In genomic region chr6:155290491-155290890, GRCh38 we compare ENCODE assay signal across 36 cellular contexts. TPM values are rescaled to one million over a fixed set of nuclear protein-coding genes. Genes with fewer than 3 reads are reported as not detected.
"Had no signal": no experiment of that assay in that cellular context is flagged by ENCODE, and none has a peak within 500 bp of the region (broad histone marks: within the 10 kb centered on the region; RNA-seq: fewer than 3 reads in every experiment).

No MANE protein-coding gene starts in this region.

- H3K27ac ChIP-seq: adrenal gland, ascending aorta, cardiac muscle cell, VCaP had no signal

- ATAC-seq: activated CD8-positive, alpha-beta T cell treated with anti-CD3 and anti-CD28 coated beads for 36 hours; activated naive CD4-positive, alpha-beta T cell treated with anti-CD3 and anti-CD28 coated beads, Interleukin-2, amount 50 U/mL, for 72 hours; T-cell; T-helper 17 cell had no signal

- DNase-seq: activated B cell treated with CpG ODN at 0.5 μM for 24 hours; activated CD4-positive, alpha-beta memory T cell treated with anti-CD3 and anti-CD28 coated beads for 36 hours; activated CD4-positive, alpha-beta T cell treated with anti-CD3 and anti-CD28 coated beads for 4 hours; activated CD4-positive, alpha-beta T cell treated with anti-CD3 and anti-CD28 coated beads, Interleukin-2, amount 10 ng/mL, durations not matched to agents 24 days and 14 days; activated CD4-positive, alpha-beta T cell treated with anti-CD3 and anti-CD28 coated beads, Interleukin-2, amount 50 U/mL, for 1 hour; activated CD4-positive, alpha-beta T cell treated with anti-CD3 and anti-CD28 coated beads, Interleukin-2, amount 50 U/mL, for 4 hours; activated CD4-positive, CD25-positive, alpha-beta regulatory T cell treated with anti-CD3 and anti-CD28 coated beads, Interleukin-2, amount 50 U/mL, for 72 hours; activated CD8-positive, alpha-beta memory T cell treated with anti-CD3 and anti-CD28 coated beads, Interleukin-2, amount 50 U/mL, for 4 hours; activated CD8-positive, alpha-beta T cell treated with anti-CD3 and anti-CD28 coated beads for 36 hours; activated effector memory CD4-positive, alpha-beta T cell treated with anti-CD3 and anti-CD28 coated beads, Interleukin-2, amount 50 U/mL, for 16 hours; activated gamma-delta T cell treated with Interleukin-2 at 50 U/mL for 16 hours; activated naive CD4-positive, alpha-beta T cell; activated naive CD4-positive, alpha-beta T cell treated with anti-CD3 and anti-CD28 coated beads for 36 hours; activated naive CD4-positive, alpha-beta T cell treated with anti-CD3 and anti-CD28 coated beads, Interleukin-2, amount 50 U/mL, for 16 hours; activated naive CD8-positive, alpha-beta T cell treated with anti-CD3 and anti-CD28 coated beads for 36 hours; activated T-cell treated with anti-CD3 and anti-CD28 coated beads for 4 hours; activated T-cell treated with anti-CD3 and anti-CD28 coated beads, Interleukin-2, amount 50 U/mL, for 1 hour; activated T-cell treated with anti-CD3 and anti-CD28 coated beads, Interleukin-2, amount 50 U/mL, for 48 hours; adrenal gland; amygdala; anterior cingulate cortex; caudate nucleus; cerebellar nuclear complex; T-cell; T-helper 17 cell had no signal

- H3K4me1 Mint-ChIP-seq: activated B cell treated with CpG ODN at 0.5 μM for 24 hours; activated CD4-positive, alpha-beta T cell treated with anti-CD3 and anti-CD28 coated beads, Interleukin-2, amount 10 ng/mL, durations not matched to agents 24 days and 14 days had no signal

- H3K4me1 ChIP-seq: ascending aorta had no signal

- H3K36me3 ChIP-seq: cardiac muscle cell had no signal

- H3K4me3 Mint-ChIP-seq: activated B cell treated with CpG ODN at 0.5 μM for 24 hours; activated CD4-positive, alpha-beta memory T cell treated with anti-CD3 and anti-CD28 coated beads for 36 hours; activated CD4-positive, alpha-beta T cell treated with anti-CD3 and anti-CD28 coated beads, Interleukin-2, amount 10 ng/mL, durations not matched to agents 24 days and 14 days; activated CD8-positive, alpha-beta T cell treated with anti-CD3 and anti-CD28 coated beads for 36 hours; activated naive CD4-positive, alpha-beta T cell treated with anti-CD3 and anti-CD28 coated beads for 36 hours; activated naive CD8-positive, alpha-beta T cell treated with anti-CD3 and anti-CD28 coated beads for 36 hours; brain; central memory CD8-positive, alpha-beta T cell; T-cell; T-helper 17 cell had no signal

- H3K4me3 ChIP-seq: adrenal gland, ascending aorta, cardiac muscle cell had no signal

- H3K27me3 ChIP-seq: adrenal gland, ascending aorta, cardiac muscle cell had no signal

- H3K27ac Mint-ChIP-seq: activated B cell treated with CpG ODN at 0.5 μM for 24 hours; activated CD4-positive, alpha-beta memory T cell treated with anti-CD3 and anti-CD28 coated beads for 36 hours; activated CD4-positive, alpha-beta T cell treated with anti-CD3 and anti-CD28 coated beads, Interleukin-2, amount 10 ng/mL, durations not matched to agents 24 days and 14 days; activated CD8-positive, alpha-beta T cell treated with anti-CD3 and anti-CD28 coated beads for 36 hours; activated naive CD4-positive, alpha-beta T cell treated with anti-CD3 and anti-CD28 coated beads for 36 hours; activated naive CD8-positive, alpha-beta T cell treated with anti-CD3 and anti-CD28 coated beads for 36 hours; brain; T-cell; T-helper 17 cell had no signal

- H3K27me3 Mint-ChIP-seq: activated B cell treated with CpG ODN at 0.5 μM for 24 hours; activated CD4-positive, alpha-beta memory T cell treated with anti-CD3 and anti-CD28 coated beads for 36 hours; activated CD4-positive, alpha-beta T cell treated with anti-CD3 and anti-CD28 coated beads, Interleukin-2, amount 10 ng/mL, durations not matched to agents 24 days and 14 days; activated CD8-positive, alpha-beta T cell treated with anti-CD3 and anti-CD28 coated beads for 36 hours; activated naive CD8-positive, alpha-beta T cell treated with anti-CD3 and anti-CD28 coated beads for 36 hours; central memory CD8-positive, alpha-beta T cell; T-cell; T-helper 17 cell had no signal

- H3K9me3 Mint-ChIP-seq: activated B cell treated with CpG ODN at 0.5 μM for 24 hours; activated CD4-positive, alpha-beta memory T cell treated with anti-CD3 and anti-CD28 coated beads for 36 hours; activated CD4-positive, alpha-beta T cell treated with anti-CD3 and anti-CD28 coated beads, Interleukin-2, amount 10 ng/mL, durations not matched to agents 24 days and 14 days; activated CD8-positive, alpha-beta T cell treated with anti-CD3 and anti-CD28 coated beads for 36 hours; activated naive CD4-positive, alpha-beta T cell treated with anti-CD3 and anti-CD28 coated beads for 36 hours; activated naive CD4-positive, alpha-beta T cell treated with anti-CD3 and anti-CD28 coated beads, Interleukin-2, amount 50 U/mL, for 72 hours; activated naive CD8-positive, alpha-beta T cell treated with anti-CD3 and anti-CD28 coated beads for 36 hours; brain; central memory CD8-positive, alpha-beta T cell; T-cell had no signal

RNA-seq across cellular contexts. Expression of gene CLDN20, which starts 26.7 kb away (rescaled TPM):
- total RNA-seq: activated B cell treated with CpG ODN at 0.5 μM for 24 hours; activated CD4-positive, alpha-beta memory T cell treated with anti-CD3 and anti-CD28 coated beads for 36 hours; activated CD4-positive, alpha-beta T cell treated with anti-CD3 and anti-CD28 coated beads, Interleukin-2, amount 10 ng/mL, durations not matched to agents 24 days and 14 days; activated CD8-positive, alpha-beta memory T cell treated with anti-CD3 and anti-CD28 coated beads for 36 hours; activated CD8-positive, alpha-beta T cell treated with anti-CD3 and anti-CD28 coated beads for 36 hours; activated naive CD4-positive, alpha-beta T cell treated with anti-CD3 and anti-CD28 coated beads for 36 hours; activated naive CD4-positive, alpha-beta T cell treated with anti-CD3 and anti-CD28 coated beads, Interleukin-2, amount 50 U/mL, for 72 hours; activated naive CD8-positive, alpha-beta T cell treated with anti-CD3 and anti-CD28 coated beads for 36 hours; adrenal gland; ascending aorta; bronchial epithelial cell; cardiac muscle cell; chondrocyte; T-cell; T-helper 1 cell treated with Interleukin-12 subunit alpha and Interleukin-12 subunit beta and Interleukin-4 antibody, amounts not matched to agents 30 ng/mL and 1 ng/mL, for 36 hours; T-helper 17 cell; T-helper 2 cell treated with Interferon-gamma antibody and Interleukin-4, amounts not matched to agents 100 ng/mL and 5 ng/mL, for 36 hours had no signal
- polyA plus RNA-seq: adrenal gland had no signal
